Comparison of ENCODE assay signal across 7 cellular contexts in genomic region chr7:32979246-32979645, GRCh38. TPM values are rescaled to one million over a fixed set of nuclear protein-coding genes. Genes with fewer than 3 reads are reported as not detected.
DNase-seq lines count a peak whose midpoint lies in the region; ATAC-seq and TF ChIP-seq lines count a peak whose summit lies in the region.
"Not testable (repeated sequence)": the region's sequence is repeated elsewhere in the genome, so short reads cannot be mapped to it uniquely, and the experiment has no call there.

No MANE protein-coding gene starts in this region.

- H3K27ac Mint-ChIP-seq in Caco-2 (ENCODE audit: unreplicated experiment), result peak overlapping the region; percentile 48

- H3K27ac ChIP-seq in PC-9 (peak overlapping the region; percentile 57), epithelial cell of prostate (peak overlapping the region; percentile 76)

- H3K4me2 ChIP-seq in PC-9, result 0 out of 2 replicates have a peak overlapping the region, but pooled peaks have one; percentile 2

- peak; percentile 71 for ATAC-seq in omental fat pad (ENCODE audit: low FRiP score)

- in situ Hi-C loops in astrocyte of the cerebellum (cut with HindIII; ENCODE audit: low sequenced_read_pairs), result not testable (repeated sequence)

- intact Hi-C loops in Caco-2 (cut with micrococcal nuclease; ENCODE audit: unreplicated experiment); PC-9 (cut with micrococcal nuclease; ENCODE audit: unreplicated experiment): not testable (repeated sequence)

- not testable (repeated sequence) for H3K9me2 ChIP-seq in PC-9 (ENCODE audit: insufficient read depth)

- CTCF ChIA-PET in Caco-2 (lab: Charles Lee); PC-9 (lab: Charles Lee): not testable (repeated sequence)

- H3K79me2 ChIP-seq in PC-9 (ENCODE audit: low read depth), result not testable (repeated sequence)

- not testable (repeated sequence) for H3K9me3 Mint-ChIP-seq in Caco-2 (ENCODE audit: unreplicated experiment)

- not testable (repeated sequence) for H2AFZ ChIP-seq in PC-9

- not testable (repeated sequence) for H3K4me1 ChIP-seq in Caco-2
- peaks cover 13% of the 10 kb centered on the region for H3K4me1 ChIP-seq in PC-9 (replicated peaks; ENCODE audit: insufficient read depth)

- H3K4me3 ChIP-seq in Caco-2 (ENCODE audit: low read depth, low read length); PC-9; astrocyte of the cerebellum (ENCODE audit: low read depth, low read length): not testable (repeated sequence)

- H3K4me3 Mint-ChIP-seq in Caco-2 (ENCODE audit: unreplicated experiment), result not testable (repeated sequence)

- not testable (repeated sequence) for H3K4me1 Mint-ChIP-seq in Caco-2 (ENCODE audit: low read depth, unreplicated experiment)

- H3F3A ChIP-seq in PC-9 (ENCODE audit: insufficient read depth, low read depth), result not testable (repeated sequence)

- H3K27me3 ChIP-seq in Caco-2 (replicated peaks; ENCODE audit: control insufficient read depth, insufficient read depth, low read length); PC-9 (ENCODE audit: insufficient read depth, low read depth): not testable (repeated sequence)

- not testable (repeated sequence) for TF ChIP-seq CTCF in Caco-2 (IDR thresholded peaks at IDR 0.05; ENCODE audit: insufficient read depth in 1 of 2, low read depth in 1 of 2, low read length in 1 of 2, severe bottlenecking in 1 of 2, unreplicated experiment in 1 of 2); PC-9 (conservative IDR thresholded peaks at IDR 0.05); astrocyte of the cerebellum (IDR thresholded peaks at IDR 0.05; ENCODE audit: low read depth, low read length, missing control alignments); omental fat pad (IDR thresholded peaks at IDR 0.05)

- POLR2A ChIA-PET in Caco-2 (lab: Charles Lee); PC-9 (lab: Charles Lee; ENCODE audit: unreplicated experiment): not testable (repeated sequence)

- H3K9me3 ChIP-seq in Caco-2; PC-9 (ENCODE audit: insufficient read depth, low read depth): not testable (repeated sequence)

- H4K20me1 ChIP-seq in PC-9 (ENCODE audit: insufficient read depth), result not testable (repeated sequence)

- DNase-seq in Caco-2; epithelial cell of prostate (ENCODE audit: low read depth, low spot score); omental fat pad (ENCODE audit: low spot score): not testable (repeated sequence)
- peak; percentile 36 for DNase-seq in HCEC 1CT
- DNase-seq in PC-9, result peak; percentile 49 to 55
- DNase-seq in astrocyte of the cerebellum (ENCODE audit: low read depth), result peak; percentile 65
- DNase-seq in glomerular visceral epithelial cell (ENCODE audit: extremely low spot score), result peak; percentile 47

- not testable (repeated sequence) for H3K27me3 Mint-ChIP-seq in Caco-2 (ENCODE audit: insufficient read depth, unreplicated experiment)

- not testable (repeated sequence) for H3K36me3 Mint-ChIP-seq in Caco-2 (ENCODE audit: insufficient read depth, unreplicated experiment)

- BruUV-seq in Caco-2 (replicated peaks; lab: Mats Ljungman, UMichigan); PC-9 (replicated peaks; lab: Mats Ljungman, UMichigan): not testable (repeated sequence)

- H3K36me3 ChIP-seq in Caco-2 (ENCODE audit: control insufficient read depth, insufficient read depth, low read length); PC-9 (ENCODE audit: low read depth): not testable (repeated sequence)

RNA-seq across cellular contexts. Expression of gene FKBP9, which starts 22.0 kb away (rescaled TPM):
- total RNA-seq in Caco-2 (2022) (74.3 and 82.6 TPM in 2 replicates), PC-9 (2021) (155 and 160 TPM in 2 replicates), omental fat pad (100 to 1,000 TPM in 1 of 4 donors, 10 to 100 TPM in 3; 86.0 to 269 (median 91.3) TPM)
